3 cellular contexts compared by ENCODE assay signal in genomic region chr11:32761774-32762173, GRCh38. TPM values are rescaled to one million over a fixed set of nuclear protein-coding genes. Genes with fewer than 3 reads are reported as not detected.
"Had no signal": no experiment of that assay in that cellular context is flagged by ENCODE, and none has a peak within 500 bp of the region (broad histone marks: within the 10 kb centered on the region; RNA-seq: fewer than 3 reads in every experiment).

No MANE protein-coding gene starts in this region.

RNA-seq across cellular contexts. Expression of gene CCDC73, which starts 32.7 kb away (rescaled TPM):
- total RNA-seq: LHCN-M2, M059J, NCI-H460 had no signal
